8 cellular contexts compared by ENCODE assay signal in the genomic region with DNA sequence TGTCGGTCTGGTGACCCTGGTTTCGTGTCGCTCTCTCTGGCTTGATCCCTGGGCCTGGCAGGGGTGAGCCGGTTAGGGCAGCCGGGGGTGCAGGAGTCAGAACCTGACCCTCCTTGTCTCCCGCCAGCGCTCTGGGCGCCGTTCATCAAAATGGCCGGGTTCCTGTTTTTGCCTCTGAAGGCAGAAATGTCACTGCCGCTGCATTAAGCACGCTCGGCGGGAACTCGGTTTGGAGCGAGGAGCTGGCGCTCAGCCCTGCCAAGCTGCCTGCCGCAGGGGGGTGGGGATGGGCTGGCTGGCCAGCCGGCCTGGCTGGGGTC.
DNase-seq lines count a peak whose midpoint lies in the region; TF ChIP-seq lines count a peak whose summit lies in the region.

No MANE protein-coding gene starts in this region.

- no peak overlapping the region for H3K27ac ChIP-seq in parathyroid adenoma

- H3K9me3 ChIP-seq in ES-I3 (ENCODE audit: control insufficient read depth, insufficient read depth, low read length) (no peaks in the 10 kb centered on the region), endocrine pancreas (ENCODE audit: control insufficient read depth, low read length) (no peaks in the 10 kb centered on the region), parathyroid adenoma (ENCODE audit: control insufficient read depth, low read length) (no peaks in the 10 kb centered on the region)

- TF ChIP-seq CTCF in parathyroid adenoma (IDR thresholded peaks at IDR 0.05) = no peak

- peaks cover 21% of the 10 kb centered on the region for H3K4me1 ChIP-seq in ES-I3 (ENCODE audit: insufficient read depth, low read length)
- H3K4me1 ChIP-seq in endocrine pancreas (ENCODE audit: control insufficient read depth, insufficient read depth, low read length) = no peaks in the 10 kb centered on the region
- H3K4me1 ChIP-seq in parathyroid adenoma = peaks cover 15% of the 10 kb centered on the region

- no peaks in the 10 kb centered on the region for H3K27me3 ChIP-seq in endocrine pancreas (ENCODE audit: control insufficient read depth, insufficient read depth, low read length)
- H3K27me3 ChIP-seq in parathyroid adenoma (ENCODE audit: control insufficient read depth, insufficient read depth, low read length) = no peaks in the 10 kb centered on the region

- H2AFZ ChIP-seq in parathyroid adenoma = peak overlapping the region; percentile 86

- H3K9ac ChIP-seq in ES-I3 (ENCODE audit: low read depth, low read length) (peak overlapping the region; percentile 74), endocrine pancreas (ENCODE audit: control insufficient read depth, insufficient read depth, low read length) (peak overlapping the region; percentile 57), parathyroid adenoma (no peak overlapping the region)

- H3K4me2 ChIP-seq in parathyroid adenoma (ENCODE audit: low read length) = no peak overlapping the region

- no peaks in the 10 kb centered on the region for H3K79me2 ChIP-seq in parathyroid adenoma

- DNase-seq in NOMO-1 (lab: John Stamatoyannopoulos, UW; ENCODE audit: unreplicated experiment in 2 of 2) (peak; percentile 21 to 54), NCI-H526 (lab: John Stamatoyannopoulos, UW) (no peak), occipital lobe (lab: John Stamatoyannopoulos, UW) (no peak), middle frontal gyrus (ENCODE audit: extremely low spot score, low spot score) (no peak), SW 1271 (lab: John Stamatoyannopoulos, UW) (no peak)

- peak overlapping the region; percentile 30 for H3K4me3 ChIP-seq in endocrine pancreas (ENCODE audit: control insufficient read depth, insufficient read depth, low read length)
- no peak overlapping the region for H3K4me3 ChIP-seq in parathyroid adenoma (ENCODE audit: low read depth, low read length)

- H3K36me3 ChIP-seq in ES-I3 (ENCODE audit: insufficient read depth, low read length) = no peaks in the 10 kb centered on the region
- H3K36me3 ChIP-seq in endocrine pancreas (ENCODE audit: control insufficient read depth, insufficient read depth, low read length) = no peaks in the 10 kb centered on the region
- H3K36me3 ChIP-seq in parathyroid adenoma (ENCODE audit: control insufficient read depth, insufficient read depth, low read length) = no peaks in the 10 kb centered on the region

Comparison
In these comparisons a context has a peak if more than half of its experiments do, and no peak if none do; other contexts are left out.
1. DNase-seq: peak in NOMO-1 (2 of 2); none in NCI-H526 (0 of 2), occipital lobe (single experiment), middle frontal gyrus (single experiment) and SW 1271 (0 of 2).